9 cellular contexts compared by ENCODE assay signal in genomic region chr16:4327782-4328579, GRCh38. TPM values are rescaled to one million over a fixed set of nuclear protein-coding genes. Genes with fewer than 3 reads are reported as not detected.
DNase-seq lines count a peak whose midpoint lies in the region; ATAC-seq and TF ChIP-seq lines count a peak whose summit lies in the region.
"Had no signal": no experiment of that assay in that cellular context is flagged by ENCODE, and none has a peak within 500 bp of the region (broad histone marks: within the 10 kb centered on the region; RNA-seq: fewer than 3 reads in every experiment).

No MANE protein-coding gene starts in this region.

- no peaks in the 10 kb centered on the region for H3K9me3 Mint-ChIP-seq in mesothelial cell of epicardium
- no peaks in the 10 kb centered on the region for H3K9me3 Mint-ChIP-seq in stimulated activated memory B cell treated with anti-CD40 and anti-IgM and Interleukin-4, amounts not matched to agents 10 μg/mL and 1 μg/mL and 100 μg/mL, for 72 hours

- WGBS in esophagus, 2 donors = 1 to 2% methylated on average over 44 to 49 of the region's 49 CpGs

- H3K36me3 Mint-ChIP-seq in mesothelial cell of epicardium = peaks cover 2% of the 10 kb centered on the region
- H3K36me3 Mint-ChIP-seq in stimulated activated memory B cell treated with anti-CD40 and anti-IgM and Interleukin-4, amounts not matched to agents 10 μg/mL and 1 μg/mL and 100 μg/mL, for 72 hours = no peaks in the 10 kb centered on the region

- DNase-seq in GM03348 (ENCODE audit: low spot score) (peak; percentile 89), NCI-H2171 (lab: John Stamatoyannopoulos, UW) (peak; percentile 67), activated T-cell treated with anti-CD3 and anti-CD28 coated beads for 48 hours (ENCODE audit: low read depth) (peak; percentile 56), mesothelial cell of epicardium (ENCODE audit: low spot score in 2 of 2, unreplicated experiment in 2 of 2) (peak in 1 of 2 experiments; percentile 72)

- no peaks in the 10 kb centered on the region for H3K36me3 ChIP-seq in esophagus (ENCODE audit: control insufficient read depth in 2 of 2, insufficient read depth in 2 of 2, low read length in 1 of 2)

- TF ChIP-seq CTCF in mesothelial cell of epicardium (IDR thresholded peaks at IDR 0.05; ENCODE audit: unreplicated experiment) = peak; percentile 26

- no peaks in the 10 kb centered on the region for H3K9me3 ChIP-seq in esophagus (ENCODE audit: control insufficient read depth in 2 of 2, insufficient read depth in 1 of 2, low read depth in 1 of 2, low read length in 1 of 2)

- H3K27me3 Mint-ChIP-seq in mesothelial cell of epicardium (ENCODE audit: low read depth) = no peaks in the 10 kb centered on the region
- H3K27me3 Mint-ChIP-seq in stimulated activated memory B cell treated with anti-CD40 and anti-IgM and Interleukin-4, amounts not matched to agents 10 μg/mL and 1 μg/mL and 100 μg/mL, for 72 hours = peaks cover 20% of the 10 kb centered on the region

- H3K4me1 ChIP-seq in esophagus (ENCODE audit: control insufficient read depth in 2 of 2, insufficient read depth in 2 of 2, low read length in 1 of 2) = peaks cover 3 to 10% of the 10 kb centered on the region in 2 donors

- peak overlapping the region; percentile 22 to 43 for H3K4me3 ChIP-seq in esophagus (ENCODE audit: low read depth in 1 of 2, low read length in 2 of 2)

- H3K27ac Mint-ChIP-seq in mesothelial cell of epicardium = peak overlapping the region; percentile 80
- H3K27ac Mint-ChIP-seq in stimulated activated memory B cell treated with anti-CD40 and anti-IgM and Interleukin-4, amounts not matched to agents 10 μg/mL and 1 μg/mL and 100 μg/mL, for 72 hours = peak overlapping the region; percentile 67

- peak overlapping the region; percentile 56 for H3K4me3 Mint-ChIP-seq in mesothelial cell of epicardium
- peak overlapping the region; percentile 67 for H3K4me3 Mint-ChIP-seq in stimulated activated memory B cell treated with anti-CD40 and anti-IgM and Interleukin-4, amounts not matched to agents 10 μg/mL and 1 μg/mL and 100 μg/mL, for 72 hours

- peak; percentile 63 for ATAC-seq in stimulated activated memory B cell treated with anti-CD40 and anti-IgM and Interleukin-4, amounts not matched to agents 10 μg/mL and 1 μg/mL and 100 μg/mL, for 72 hours
- ATAC-seq in HG02973 (IDR thresholded peaks at IDR 0.05; ENCODE audit: unreplicated experiment) (no peak), HG03139 (IDR thresholded peaks at IDR 0.05; ENCODE audit: unreplicated experiment) (no peak)

- H3K4me1 Mint-ChIP-seq in mesothelial cell of epicardium = peaks cover 36% of the 10 kb centered on the region
- H3K4me1 Mint-ChIP-seq in stimulated activated memory B cell treated with anti-CD40 and anti-IgM and Interleukin-4, amounts not matched to agents 10 μg/mL and 1 μg/mL and 100 μg/mL, for 72 hours = peaks cover 26% of the 10 kb centered on the region

- peak overlapping the region; percentile 37 to 69 for H3K27ac ChIP-seq in esophagus (ENCODE audit: low read depth in 2 of 2, low read length in 1 of 2)

- H3K27me3 ChIP-seq in esophagus (ENCODE audit: control insufficient read depth in 1 of 2, insufficient read depth in 2 of 2, low read length in 2 of 2) = no peaks in the 10 kb centered on the region

RNA-seq across cellular contexts. Expression of gene GLIS2, which starts 12.1 kb away (rescaled TPM):
- polyA plus RNA-seq in esophagus = 1 to 10 TPM; 1.2 to 1.6 TPM
- 78.2 to 80.3 TPM (median 79.6 TPM) in 3 replicates for total RNA-seq in mesothelial cell of epicardium

RNA-seq across cellular contexts. Expression of gene PAM16, which starts 23.1 kb away (rescaled TPM):
- polyA plus RNA-seq in esophagus = 10 to 100 TPM; 48.2 to 86.1 TPM
- total RNA-seq in mesothelial cell of epicardium = 31.8 to 35.6 TPM (median 33.6 TPM) in 3 replicates

RNA-seq across cellular contexts. Expression of gene VASN, which starts 43.7 kb away (rescaled TPM):
- 10 to 100 TPM; 25.5 to 32.7 TPM for polyA plus RNA-seq in esophagus
- total RNA-seq in mesothelial cell of epicardium = 36.7 to 37.6 TPM (median 37.5 TPM) in 3 replicates
- total RNA-seq: T-helper 2 cell treated with Interferon-gamma antibody and Interleukin-4, amounts not matched to agents 100 ng/mL and 5 ng/mL, for 36 hours had no signal

RNA-seq across cellular contexts. Expression of gene TFAP4, which starts 55.2 kb away (rescaled TPM):
- polyA plus RNA-seq in esophagus = 1 to 10 TPM; 6.2 to 7.8 TPM
- 28.8 to 33.7 TPM (median 29.5 TPM) in 3 replicates for total RNA-seq in mesothelial cell of epicardium
